19 cellular contexts compared by ENCODE assay signal in genomic region chr17:67548693-67549092, GRCh38.
DNase-seq lines count a peak whose midpoint lies in the region; ATAC-seq and TF ChIP-seq lines count a peak whose summit lies in the region.
"Had no signal": no experiment of that assay in that cellular context is flagged by ENCODE, and none has a peak within 500 bp of the region (broad histone marks: within the 10 kb centered on the region; RNA-seq: fewer than 3 reads in every experiment).

No MANE protein-coding gene starts in this region.

- no peak for TF ChIP-seq CTCF in CD8-positive, alpha-beta T cell (IDR thresholded peaks at IDR 0.05)
- TF ChIP-seq CTCF in endodermal cell (conservative IDR thresholded peaks at IDR 0.05) = no peak

- H3K27ac ChIP-seq in CD8-positive, alpha-beta T cell (ENCODE audit: low read depth, low read length) = no peak overlapping the region
- H3K27ac ChIP-seq in endodermal cell (ENCODE audit: low read depth, low read length) = no peak overlapping the region
- H3K27ac ChIP-seq: 22Rv1, BLaER1 had no signal

- 94 to 100% methylated on average over 3 of the region's 3 CpGs for WGBS in endodermal cell (ENCODE audit: insufficient coverage in 1 of 2, insufficient read length in 1 of 2), 2 experiments

- ATAC-seq in CD8-positive, alpha-beta T cell = no peak
- ATAC-seq in natural killer cell treated with Interleukin-12 subunit alpha and Interleukin-12 subunit beta and Interleukin-15 and Interleukin-18, amount 100 ng/mL, for 72 hours = no peak
- ATAC-seq in GM18868 (IDR thresholded peaks at IDR 0.05; ENCODE audit: unreplicated experiment) = no peak
- ATAC-seq: Right ventricle myocardium inferior had no signal

- no peak for DNase-seq in activated T-cell treated with anti-CD3 and anti-CD28 coated beads, Interleukin-2, amount 50 U/mL, for 24 hours
- no peak for DNase-seq in activated T-cell treated with anti-CD3 and anti-CD28 coated beads, Interleukin-2, amount 50 U/mL, for 1 hour
- DNase-seq in CD8-positive, alpha-beta T cell = no peak
- DNase-seq in endodermal cell = no peak
- DNase-seq in natural killer cell treated with Interleukin-12 subunit alpha and Interleukin-12 subunit beta and Interleukin-15 and Interleukin-18, amount 100 ng/mL, for 72 hours (ENCODE audit: low spot score) = no peak
- DNase-seq in activated gamma-delta T cell (lab: John Stamatoyannopoulos, UW) = no peak
- DNase-seq in hepatic stellate cell (ENCODE audit: low spot score) = no peak
- DNase-seq: ACHN, GDM1, Kasumi-1, NCI-H1417, NCI-H1694 treated with DMSO at 0.1 percent for 48 hours, NCI-H446, NCI-H526 treated with DMSO at 0.1 percent for 48 hours had no signal

- H3K9ac ChIP-seq in endodermal cell (ENCODE audit: extremely low read depth, low read length, poor library complexity, severe bottlenecking) = no peak overlapping the region
- H3K9ac ChIP-seq: BLaER1 had no signal

- no peaks in the 10 kb centered on the region for H3K27me3 ChIP-seq in CD8-positive, alpha-beta T cell (ENCODE audit: insufficient read depth, low read length)
- H3K27me3 ChIP-seq in endodermal cell (ENCODE audit: control insufficient read depth, insufficient read depth, low read length, poor library complexity, severe bottlenecking) = no peaks in the 10 kb centered on the region
- H3K27me3 ChIP-seq: BLaER1 had no signal

- POLR2A ChIA-PET in CD8-positive, alpha-beta T cell (lab: Charles Lee) = no interaction called here

- H3K4me3 Mint-ChIP-seq in activated T-cell treated with anti-CD3 and anti-CD28 coated beads, Interleukin-2, amount 50 U/mL, for 24 hours = no peak overlapping the region
- H3K4me3 Mint-ChIP-seq in CD8-positive, alpha-beta T cell = no peak overlapping the region
- no peak overlapping the region for H3K4me3 Mint-ChIP-seq in endodermal cell
- peak overlapping the region; percentile 20 for H3K4me3 Mint-ChIP-seq in natural killer cell treated with Interleukin-12 subunit alpha and Interleukin-12 subunit beta and Interleukin-15 and Interleukin-18, amount 100 ng/mL, for 72 hours

- CTCF ChIA-PET in CD8-positive, alpha-beta T cell (lab: Charles Lee) = no interaction called here

- H3K27me3 Mint-ChIP-seq in activated T-cell treated with anti-CD3 and anti-CD28 coated beads, Interleukin-2, amount 50 U/mL, for 24 hours = no peaks in the 10 kb centered on the region
- H3K27me3 Mint-ChIP-seq in CD8-positive, alpha-beta T cell (ENCODE audit: low read depth) = no peaks in the 10 kb centered on the region
- no peaks in the 10 kb centered on the region for H3K27me3 Mint-ChIP-seq in endodermal cell (ENCODE audit: insufficient read depth)
- H3K27me3 Mint-ChIP-seq in natural killer cell treated with Interleukin-12 subunit alpha and Interleukin-12 subunit beta and Interleukin-15 and Interleukin-18, amount 100 ng/mL, for 72 hours = no peaks in the 10 kb centered on the region

- H3K4me3 ChIP-seq in CD8-positive, alpha-beta T cell (ENCODE audit: low read depth, low read length) = no peak overlapping the region
- no peak overlapping the region for H3K4me3 ChIP-seq in endodermal cell (ENCODE audit: low read length)
- H3K4me3 ChIP-seq: BLaER1, HAP-1 had no signal

- peaks cover 5% of the 10 kb centered on the region for H3K4me1 ChIP-seq in CD8-positive, alpha-beta T cell (ENCODE audit: insufficient read depth, low read length)
- H3K4me1 ChIP-seq in endodermal cell (ENCODE audit: control insufficient read depth, insufficient read depth, low read length) = peaks cover 4% of the 10 kb centered on the region
- H3K4me1 ChIP-seq: HAP-1 had no signal

- no peaks in the 10 kb centered on the region for H3K9me3 Mint-ChIP-seq in activated T-cell treated with anti-CD3 and anti-CD28 coated beads, Interleukin-2, amount 50 U/mL, for 24 hours
- H3K9me3 Mint-ChIP-seq in CD8-positive, alpha-beta T cell = no peaks in the 10 kb centered on the region
- H3K9me3 Mint-ChIP-seq in endodermal cell = no peaks in the 10 kb centered on the region
- no peaks in the 10 kb centered on the region for H3K9me3 Mint-ChIP-seq in natural killer cell treated with Interleukin-12 subunit alpha and Interleukin-12 subunit beta and Interleukin-15 and Interleukin-18, amount 100 ng/mL, for 72 hours

- peaks cover 22% of the 10 kb centered on the region for H3K36me3 Mint-ChIP-seq in activated T-cell treated with anti-CD3 and anti-CD28 coated beads, Interleukin-2, amount 50 U/mL, for 24 hours (ENCODE audit: low read depth)
- peaks cover 56% of the 10 kb centered on the region for H3K36me3 Mint-ChIP-seq in CD8-positive, alpha-beta T cell
- peaks cover under 1% of the 10 kb centered on the region for H3K36me3 Mint-ChIP-seq in endodermal cell (ENCODE audit: low read depth)
- H3K36me3 Mint-ChIP-seq in natural killer cell treated with Interleukin-12 subunit alpha and Interleukin-12 subunit beta and Interleukin-15 and Interleukin-18, amount 100 ng/mL, for 72 hours = no peaks in the 10 kb centered on the region

- H3K36me3 ChIP-seq in CD8-positive, alpha-beta T cell (ENCODE audit: insufficient read depth, low read length) = no peaks in the 10 kb centered on the region
- H3K36me3 ChIP-seq in endodermal cell (ENCODE audit: control insufficient read depth, insufficient read depth, low read length) = no peaks in the 10 kb centered on the region
- H3K36me3 ChIP-seq: HAP-1 had no signal

- intact Hi-C loops in CD8-positive, alpha-beta T cell (cut with DNase I, micrococcal nuclease) = no loop called here

- no peaks in the 10 kb centered on the region for H3K9me3 ChIP-seq in CD8-positive, alpha-beta T cell (ENCODE audit: low read length)
- no peaks in the 10 kb centered on the region for H3K9me3 ChIP-seq in endodermal cell (ENCODE audit: control insufficient read depth, low read length)
- H3K9me3 ChIP-seq: BLaER1, HAP-1 had no signal

- H3K27ac Mint-ChIP-seq in activated T-cell treated with anti-CD3 and anti-CD28 coated beads, Interleukin-2, amount 50 U/mL, for 24 hours = peak overlapping the region; percentile 45
- H3K27ac Mint-ChIP-seq in CD8-positive, alpha-beta T cell = peak overlapping the region; percentile 9
- peak overlapping the region; percentile 48 for H3K27ac Mint-ChIP-seq in endodermal cell
- H3K27ac Mint-ChIP-seq in natural killer cell treated with Interleukin-12 subunit alpha and Interleukin-12 subunit beta and Interleukin-15 and Interleukin-18, amount 100 ng/mL, for 72 hours = peak overlapping the region; percentile 28 to 85

- peaks cover 33% of the 10 kb centered on the region for H3K4me1 Mint-ChIP-seq in activated T-cell treated with anti-CD3 and anti-CD28 coated beads, Interleukin-2, amount 50 U/mL, for 24 hours (ENCODE audit: low read depth)
- peaks cover 39% of the 10 kb centered on the region for H3K4me1 Mint-ChIP-seq in CD8-positive, alpha-beta T cell (ENCODE audit: low read depth)
- H3K4me1 Mint-ChIP-seq in endodermal cell = peaks cover 11% of the 10 kb centered on the region
- peaks cover 40 to 41% of the 10 kb centered on the region in 2 donors for H3K4me1 Mint-ChIP-seq in natural killer cell treated with Interleukin-12 subunit alpha and Interleukin-12 subunit beta and Interleukin-15 and Interleukin-18, amount 100 ng/mL, for 72 hours (ENCODE audit: low read depth in 2 of 2)
